Comparison of ENCODE assay signal across 21 cellular contexts in the genomic region with DNA sequence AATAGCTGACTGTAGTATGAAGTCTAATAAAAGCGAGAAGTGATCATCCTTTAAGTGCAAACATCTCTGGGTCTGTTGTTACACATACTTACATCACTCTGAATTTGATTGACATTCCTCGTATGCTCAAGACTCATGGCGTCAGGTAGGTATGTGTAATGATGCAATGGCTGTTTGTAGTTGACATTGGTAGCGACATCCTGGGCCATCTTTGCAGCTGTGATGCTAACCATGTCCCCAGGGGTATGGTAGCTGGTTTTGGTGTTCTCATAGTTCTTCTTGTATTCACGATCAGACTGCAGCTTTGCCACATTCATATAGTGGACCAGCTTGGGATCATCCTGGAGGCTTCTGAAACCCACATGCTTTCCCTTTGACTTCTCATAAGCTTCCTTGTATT.
DNase-seq lines count a peak whose midpoint lies in the region; ATAC-seq, FAIRE-seq and TF ChIP-seq lines count a peak whose summit lies in the region.
"Had no signal": no experiment of that assay in that cellular context is flagged by ENCODE, and none has a peak within 500 bp of the region (broad histone marks: within the 10 kb centered on the region; RNA-seq: fewer than 3 reads in every experiment).

No MANE protein-coding gene starts in this region.

- in situ Hi-C loops in K562 (cut with MboI) = no loop called here
- in situ Hi-C loops in GM23248 (cut with MboI) = no loop called here

- H3K9ac ChIP-seq in K562 (ENCODE audit: insufficient read depth in 1 of 2, low read depth in 2 of 2, low read length in 2 of 2) = no peak overlapping the region
- no peak overlapping the region for H3K9ac ChIP-seq in GM23248
- H3K9ac ChIP-seq: BLaER1 treated with 17β-estradiol and CSF1 and Interleukin-3, amounts not matched to agents 10 nM and 100 nM had no signal

- WGBS in K562 (ENCODE audit: insufficient coverage, low coverage, missing lambda C conversion rate) = 40% methylated on average over 5 of the region's 5 CpGs
- WGBS in GM23248 (ENCODE audit: low coverage in 1 of 2, low lambda C conversion rate in 2 of 2, missing lambda C conversion rate in 2 of 2), 2 experiments = 73 to 80% methylated on average over 5 of the region's 5 CpGs

- H3K27ac ChIP-seq in K562 (ENCODE audit: extremely low read depth, low read depth, low read length) (no peak overlapping the region), osteoblast (ENCODE audit: low read depth, low read length) (no peak overlapping the region), GM23248 (no peak overlapping the region)
- H3K27ac ChIP-seq: BLaER1 treated with 17β-estradiol and CSF1 and Interleukin-3, amounts not matched to agents 10 nM and 100 nM had no signal

- CTCF ChIA-PET in HEK293T (lab: Yijun Ruan, JAX) = interaction anchor here (0.9 kb wide), 1 partner anchor 16 kb away, joined by 3 read pairs; no protein-coding TSS in a partner anchor
- CTCF ChIA-PET in K562 (lab: Yijun Ruan, JAX; ENCODE audit: low intra/inter-chr PET ratio) = no interaction called here

- DNase-seq in D721Med (ENCODE audit: insufficient read length, low spot score) (no peak), HEK293T (ENCODE audit: extremely low spot score) (no peak), K562 (ENCODE audit: extremely low read depth in 1 of 4, low spot score in 3 of 4) (no peak), osteoblast (ENCODE audit: insufficient read length, low spot score, missing footprints) (peak; percentile 21), GM23248 (no peak), amniotic stem cell (lab: John Stamatoyannopoulos, UW) (no peak)
- DNase-seq in activated CD8-positive, alpha-beta memory T cell treated with anti-CD3 and anti-CD28 coated beads, Interleukin-2, amount 50 U/mL, for 4 hours = no peak
- DNase-seq: 8988T; Calu3; CD8-positive, alpha-beta T cell; DMS 273 treated with DMSO at 0.1 percent for 48 hours; DMS53; DND-41; EL; HCEC 1CT had no signal

- TF ChIP-seq RAD21 in K562 (CRISPR knock-in tag; conservative IDR thresholded peaks at IDR 0.05 in 1 of 2, IDR thresholded peaks at IDR 0.05 in 1 of 2) = no peak

- H3K27me3 ChIP-seq in K562 (ENCODE audit: control insufficient read depth in 2 of 2, insufficient read depth in 2 of 2, low read length in 2 of 2) (no peaks in the 10 kb centered on the region), osteoblast (ENCODE audit: insufficient read depth, low read length) (no peaks in the 10 kb centered on the region), GM23248 (replicated peaks; ENCODE audit: insufficient read depth) (no peaks in the 10 kb centered on the region)
- H3K27me3 ChIP-seq: BLaER1 treated with 17β-estradiol and CSF1 and Interleukin-3, amounts not matched to agents 10 nM and 100 nM had no signal

- no TSS peak for BruUV-seq in K562 (replicated peaks; lab: Mats Ljungman, UMichigan)

- no peaks in the 10 kb centered on the region for H3K9me3 ChIP-seq in K562 (replicated peaks; ENCODE audit: control insufficient read depth, insufficient read depth, low read depth, low read length)
- no peaks in the 10 kb centered on the region for H3K9me3 ChIP-seq in osteoblast (ENCODE audit: low read depth, low read length)
- no peaks in the 10 kb centered on the region for H3K9me3 ChIP-seq in GM23248 (ENCODE audit: low read depth)
- H3K9me3 ChIP-seq: BLaER1 treated with 17β-estradiol and CSF1 and Interleukin-3, amounts not matched to agents 10 nM and 100 nM had no signal

- H4K20me1 ChIP-seq in K562 (replicated peaks; ENCODE audit: control insufficient read depth, insufficient read depth, low read length) (no peaks in the 10 kb centered on the region), osteoblast (ENCODE audit: insufficient read depth, low read length) (no peaks in the 10 kb centered on the region), GM23248 (ENCODE audit: insufficient read depth) (no peaks in the 10 kb centered on the region)
- H4K20me1 ChIP-seq: BLaER1 treated with 17β-estradiol and CSF1 and Interleukin-3, amounts not matched to agents 10 nM and 100 nM had no signal

- H3F3A ChIP-seq in GM23248 (ENCODE audit: insufficient read depth) = no peaks in the 10 kb centered on the region

- TF ChIP-seq CTCF in D721Med (IDR thresholded peaks at IDR 0.05; ENCODE audit: insufficient read depth, missing control alignments) (no peak), K562 (IDR thresholded peaks at IDR 0.05 in 2 of 3, conservative IDR thresholded peaks at IDR 0.05 in 1 of 3; ENCODE audit: insufficient read depth in 2 of 3, low read depth in 1 of 3, low read length in 3 of 3) (no peak), osteoblast (IDR thresholded peaks at IDR 0.05; ENCODE audit: extremely low read depth, low read depth, low read length) (no peak)

- H3K4me3 ChIP-seq in K562 = no peak overlapping the region
- no peak overlapping the region for H3K4me3 ChIP-seq in osteoblast (ENCODE audit: insufficient read depth, low read length)
- no peak overlapping the region for H3K4me3 ChIP-seq in GM23248
- H3K4me3 ChIP-seq: BLaER1 treated with 17β-estradiol and CSF1 and Interleukin-3, amounts not matched to agents 10 nM and 100 nM; GM12878; GM23338 had no signal

- peak; percentile 29 for FAIRE-seq in D721Med (lab: Jason Lieb, UNC)
- FAIRE-seq in K562 (lab: Jason Lieb, UNC) = no peak
- FAIRE-seq: GM12878, GM19239, H54 had no signal

- H2AFZ ChIP-seq in K562 (ENCODE audit: low read depth, low read length) (no peak overlapping the region), osteoblast (ENCODE audit: low read length) (no peak overlapping the region), GM23248 (no peak overlapping the region)
- H2AFZ ChIP-seq: GM23338 had no signal

- no peaks in the 10 kb centered on the region for H3K9me1 ChIP-seq in K562 (ENCODE audit: control insufficient read depth, insufficient read depth, low read length)

- H3K9me2 ChIP-seq in GM23248 (ENCODE audit: insufficient read depth) = no peaks in the 10 kb centered on the region

- peak; percentile 67; the same call in 1 of the 2 replicates for TF ChIP-seq EP300 in K562 (IDR thresholded peaks at IDR 0.05; ENCODE audit: low read length)

- ATAC-seq in K562 (peak; percentile 47), HG02884 (IDR thresholded peaks at IDR 0.05; ENCODE audit: unreplicated experiment) (no peak)
- ATAC-seq: CD8-positive, alpha-beta T cell; GM12878; GM23338 had no signal

- H3K79me2 ChIP-seq in K562 (ENCODE audit: control insufficient read depth, insufficient read depth, low read length) (no peaks in the 10 kb centered on the region), osteoblast (ENCODE audit: insufficient read depth, low read length) (no peaks in the 10 kb centered on the region), GM23248 (ENCODE audit: insufficient read depth) (no peaks in the 10 kb centered on the region)

- intact Hi-C loops in K562 (cut with micrococcal nuclease) = no loop called here

- TF ChIP-seq POLR2A in K562 (conservative IDR thresholded peaks at IDR 0.05) = no peak

- POLR2A ChIA-PET in HEK293T (lab: Yijun Ruan, JAX) = no interaction called here
- POLR2A ChIA-PET in K562 (lab: Yijun Ruan, JAX) = no interaction called here

- H3K4me1 ChIP-seq in K562 (replicated peaks in 1 of 2; ENCODE audit: control insufficient read depth in 2 of 2, insufficient read depth in 2 of 2, low read length in 2 of 2) = peaks cover 0 to 26% of the 10 kb centered on the region in 2 experiments; a peak in 4 of 5 replicates
- H3K4me1 ChIP-seq in osteoblast (ENCODE audit: insufficient read depth, low read length) = no peaks in the 10 kb centered on the region
- no peaks in the 10 kb centered on the region for H3K4me1 ChIP-seq in GM23248 (ENCODE audit: insufficient read depth)
- H3K4me1 ChIP-seq: BLaER1 treated with 17β-estradiol and CSF1 and Interleukin-3, amounts not matched to agents 10 nM and 100 nM had no signal

- H3K4me2 ChIP-seq in K562 (ENCODE audit: insufficient read depth, low read length) (no peak overlapping the region), osteoblast (ENCODE audit: insufficient read depth, low read length) (no peak overlapping the region), GM23248 (ENCODE audit: unreplicated experiment) (no peak overlapping the region)
- H3K4me2 ChIP-seq: BLaER1 treated with 17β-estradiol and CSF1 and Interleukin-3, amounts not matched to agents 10 nM and 100 nM; GM23338 had no signal

- H3K36me3 ChIP-seq in K562 (ENCODE audit: control insufficient read depth, insufficient read depth, low read length) (no peaks in the 10 kb centered on the region), osteoblast (ENCODE audit: insufficient read depth, low read length) (no peaks in the 10 kb centered on the region), GM23248 (ENCODE audit: low read depth) (no peaks in the 10 kb centered on the region)
- H3K36me3 ChIP-seq: BLaER1 treated with 17β-estradiol and CSF1 and Interleukin-3, amounts not matched to agents 10 nM and 100 nM had no signal

TF ChIP-seq in HEK293T, 16 proteins besides CTCF, POLR2A, EP300 and RAD21:
- TF ChIP-seq, protein P1, sequence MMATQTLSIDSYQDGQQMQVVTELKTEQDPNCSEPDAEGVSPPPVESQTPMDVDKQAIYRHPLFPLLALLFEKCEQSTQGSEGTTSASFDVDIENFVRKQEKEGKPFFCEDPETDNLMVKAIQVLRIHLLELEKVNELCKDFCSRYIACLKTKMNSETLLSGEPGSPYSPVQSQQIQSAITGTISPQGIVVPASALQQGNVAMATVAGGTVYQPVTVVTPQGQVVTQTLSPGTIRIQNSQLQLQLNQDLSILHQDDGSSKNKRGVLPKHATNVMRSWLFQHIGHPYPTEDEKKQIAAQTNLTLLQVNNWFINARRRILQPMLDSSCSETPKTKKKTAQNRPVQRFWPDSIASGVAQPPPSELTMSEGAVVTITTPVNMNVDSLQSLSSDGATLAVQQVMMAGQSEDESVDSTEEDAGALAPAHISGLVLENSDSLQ (IDR thresholded peaks at IDR 0.05) = peak; percentile 39; the same call in 1 of the 2 replicates
- TF ChIP-seq ZNF384 (IDR thresholded peaks at IDR 0.05) = no peak
TF ChIP-seq in HEK293T: peak in this region for 1.

TF ChIP-seq in K562, 482 proteins besides CTCF, POLR2A, EP300 and RAD21 (continues in another document):
- TF ChIP-seq SMARCB1 (IDR thresholded peaks at IDR 0.05; ENCODE audit: insufficient read length, low read depth) (no peak), KLF1 (tag; IDR thresholded peaks at IDR 0.05) (no peak), POLR2AphosphoS5 (IDR thresholded peaks at IDR 0.05; ENCODE audit: control insufficient read depth, insufficient read depth, low read depth, low read length) (no peak), CSDE1 (IDR thresholded peaks at IDR 0.05) (no peak), POLR2H (tag; IDR thresholded peaks at IDR 0.05; ENCODE audit: low read depth) (peak; percentile 66; the same call in 1 of the 2 replicates), EGR1 (conservative IDR thresholded peaks at IDR 0.05) (no peak)
- TF ChIP-seq, protein P2, sequence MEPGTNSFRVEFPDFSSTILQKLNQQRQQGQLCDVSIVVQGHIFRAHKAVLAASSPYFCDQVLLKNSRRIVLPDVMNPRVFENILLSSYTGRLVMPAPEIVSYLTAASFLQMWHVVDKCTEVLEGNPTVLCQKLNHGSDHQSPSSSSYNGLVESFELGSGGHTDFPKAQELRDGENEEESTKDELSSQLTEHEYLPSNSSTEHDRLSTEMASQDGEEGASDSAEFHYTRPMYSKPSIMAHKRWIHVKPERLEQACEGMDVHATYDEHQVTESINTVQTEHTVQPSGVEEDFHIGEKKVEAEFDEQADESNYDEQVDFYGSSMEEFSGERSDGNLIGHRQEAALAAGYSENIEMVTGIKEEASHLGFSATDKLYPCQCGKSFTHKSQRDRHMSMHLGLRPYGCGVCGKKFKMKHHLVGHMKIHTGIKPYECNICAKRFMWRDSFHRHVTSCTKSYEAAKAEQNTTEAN (CRISPR knock-in tag; IDR thresholded peaks at IDR 0.05) = no peak
